22 cellular contexts compared by ENCODE assay signal in genomic region chr4:83361416-83362196, GRCh38. TPM values are rescaled to one million over a fixed set of nuclear protein-coding genes. Genes with fewer than 3 reads are reported as not detected.
DNase-seq lines count a peak whose midpoint lies in the region; ATAC-seq, FAIRE-seq and TF ChIP-seq lines count a peak whose summit lies in the region.
"Had no signal": no experiment of that assay in that cellular context is flagged by ENCODE, and none has a peak within 500 bp of the region (broad histone marks: within the 10 kb centered on the region; RNA-seq: fewer than 3 reads in every experiment).

No MANE protein-coding gene starts in this region.

- H3K4me2 ChIP-seq in OCI-LY3 (ENCODE audit: low read length) (no peak overlapping the region), K562 (ENCODE audit: insufficient read depth, low read length) (no peak overlapping the region)
- H3K4me2 ChIP-seq: hepatocyte had no signal

- H4K20me1 ChIP-seq in OCI-LY3 (ENCODE audit: insufficient read depth, low read length), result no peaks in the 10 kb centered on the region
- H4K20me1 ChIP-seq in K562 (replicated peaks; ENCODE audit: control insufficient read depth, insufficient read depth, low read length), result no peaks in the 10 kb centered on the region

- H3K4me1 ChIP-seq in HAP-1 (peaks cover 44% of the 10 kb centered on the region), OCI-LY3 (ENCODE audit: low read length) (peaks cover 14% of the 10 kb centered on the region), K562 (replicated peaks in 1 of 2; ENCODE audit: control insufficient read depth in 2 of 2, insufficient read depth in 2 of 2, low read length in 2 of 2) (peaks cover 0 to 11% of the 10 kb centered on the region in 2 experiments; a peak in 2 of 5 replicates), psoas muscle (peaks cover 23% of the 10 kb centered on the region)
- H3K4me1 ChIP-seq: colonic mucosa had no signal

- H3K36me3 ChIP-seq in HAP-1 (replicated peaks) (no peaks in the 10 kb centered on the region), OCI-LY3 (replicated peaks; ENCODE audit: low read depth, low read length) (no peaks in the 10 kb centered on the region), K562 (ENCODE audit: control insufficient read depth, insufficient read depth, low read length) (no peaks in the 10 kb centered on the region), psoas muscle (ENCODE audit: insufficient read depth in 1 of 2, low read depth in 1 of 2) (no peaks in the 10 kb centered on the region)
- H3K36me3 ChIP-seq: brain microvascular endothelial cell, colonic mucosa, stomach, upper lobe of left lung had no signal

- TF ChIP-seq POLR2A in K562 (conservative IDR thresholded peaks at IDR 0.05), result no peak

- H2AFZ ChIP-seq in OCI-LY3 (ENCODE audit: low read depth, low read length), result peak overlapping the region; percentile 75; the same call in 1 of the 2 replicates
- H2AFZ ChIP-seq in K562 (ENCODE audit: low read depth, low read length), result peak overlapping the region; percentile 60; the same call in 1 of the 2 replicates
- H2AFZ ChIP-seq: hepatocyte had no signal

- no TSS peak for BruUV-seq in K562 (replicated peaks; lab: Mats Ljungman, UMichigan)

- CTCF ChIA-PET in K562 (lab: Yijun Ruan, JAX; ENCODE audit: low intra/inter-chr PET ratio), result interaction anchor here (1.4 kb wide), 1 partner anchor 278 kb away, joined by 4 read pairs; no protein-coding TSS in a partner anchor

- H3K27ac Mint-ChIP-seq in nephron progenitor cell, result peak overlapping the region; percentile 44
- H3K27ac Mint-ChIP-seq: activated B cell treated with CpG ODN at 0.5 μM for 24 hours; activated CD8-positive, alpha-beta T cell treated with anti-CD3 and anti-CD28 coated beads, Interleukin-2, amount 10 ng/mL, durations not matched to agents 7 days and 5 days; activated naive CD4-positive, alpha-beta T cell treated with anti-CD3 and anti-CD28 coated beads, Interleukin-2, amount 50 U/mL, for 24 hours; natural killer cell treated with Interleukin-12 subunit alpha and Interleukin-12 subunit beta and Interleukin-15 and Interleukin-18, amount 100 ng/mL, for 72 hours had no signal

- H3K9me1 ChIP-seq in K562 (ENCODE audit: control insufficient read depth, insufficient read depth, low read length), result no peaks in the 10 kb centered on the region

- H3K27me3 ChIP-seq in HAP-1 (ENCODE audit: low read depth) (no peaks in the 10 kb centered on the region), OCI-LY3 (ENCODE audit: low read depth, low read length) (no peaks in the 10 kb centered on the region), K562 (ENCODE audit: control insufficient read depth in 2 of 2, insufficient read depth in 2 of 2, low read length in 2 of 2) (peaks cover 0 to 10% of the 10 kb centered on the region in 2 experiments; a peak in 4 of 5 replicates), psoas muscle (ENCODE audit: insufficient read depth in 3 of 3, low read length in 2 of 3) (no peaks in the 10 kb centered on the region)
- H3K27me3 ChIP-seq: brain microvascular endothelial cell, colonic mucosa, hepatocyte, stomach, upper lobe of left lung had no signal

- H3K36me3 Mint-ChIP-seq in nephron progenitor cell (ENCODE audit: low read depth), result no peaks in the 10 kb centered on the region
- H3K36me3 Mint-ChIP-seq: activated naive CD4-positive, alpha-beta T cell treated with anti-CD3 and anti-CD28 coated beads, Interleukin-2, amount 50 U/mL, for 24 hours; natural killer cell treated with Interleukin-12 subunit alpha and Interleukin-12 subunit beta and Interleukin-15 and Interleukin-18, amount 100 ng/mL, for 72 hours had no signal

- peak; percentile 31; the same call in 1 of the 3 replicates for ATAC-seq in K562
- no peak for ATAC-seq in psoas muscle
- ATAC-seq: activated T-cell treated with anti-CD3 and anti-CD28 coated beads, Interleukin-2, amount 50 U/mL, for 4 hours; natural killer cell treated with Interleukin-12 subunit alpha and Interleukin-12 subunit beta and Interleukin-15 and Interleukin-18, amount 100 ng/mL, for 72 hours had no signal

- H3K79me2 ChIP-seq in OCI-LY3 (ENCODE audit: low read length) (no peaks in the 10 kb centered on the region), K562 (ENCODE audit: control insufficient read depth, insufficient read depth, low read length) (no peaks in the 10 kb centered on the region)
- H3K79me2 ChIP-seq: hepatocyte had no signal

- H3K9me3 ChIP-seq in HAP-1, result no peaks in the 10 kb centered on the region
- no peaks in the 10 kb centered on the region for H3K9me3 ChIP-seq in OCI-LY3 (ENCODE audit: insufficient read depth, low read length)
- H3K9me3 ChIP-seq in K562 (replicated peaks; ENCODE audit: control insufficient read depth, insufficient read depth, low read depth, low read length), result no peaks in the 10 kb centered on the region
- no peaks in the 10 kb centered on the region for H3K9me3 ChIP-seq in psoas muscle
- H3K9me3 ChIP-seq: colonic mucosa, stomach, upper lobe of left lung had no signal

- TF ChIP-seq CTCF in OCI-LY3 (IDR thresholded peaks at IDR 0.05; ENCODE audit: low read depth, low read length) (no peak), K562 (IDR thresholded peaks at IDR 0.05 in 2 of 3, conservative IDR thresholded peaks at IDR 0.05 in 1 of 3; ENCODE audit: insufficient read depth in 2 of 3, low read depth in 1 of 3, low read length in 3 of 3) (no peak), nephron progenitor cell (IDR thresholded peaks at IDR 0.05) (no peak), psoas muscle (IDR thresholded peaks at IDR 0.05) (no peak)

- no peak for TF ChIP-seq RAD21 in K562 (CRISPR knock-in tag; conservative IDR thresholded peaks at IDR 0.05 in 1 of 2, IDR thresholded peaks at IDR 0.05 in 1 of 2)

- peaks cover 6% of the 10 kb centered on the region for H3K27me3 Mint-ChIP-seq in nephron progenitor cell (ENCODE audit: low read depth, poor library complexity)
- H3K27me3 Mint-ChIP-seq: activated B cell treated with CpG ODN at 0.5 μM for 24 hours had no signal

- no peak overlapping the region for H3K4me3 Mint-ChIP-seq in nephron progenitor cell
- H3K4me3 Mint-ChIP-seq: activated B cell treated with CpG ODN at 0.5 μM for 24 hours; activated CD8-positive, alpha-beta T cell treated with anti-CD3 and anti-CD28 coated beads, Interleukin-2, amount 10 ng/mL, durations not matched to agents 7 days and 5 days; activated naive CD4-positive, alpha-beta T cell treated with anti-CD3 and anti-CD28 coated beads, Interleukin-2, amount 50 U/mL, for 24 hours; activated T-cell treated with anti-CD3 and anti-CD28 coated beads, Interleukin-2, amount 50 U/mL, for 4 hours; natural killer cell treated with Interleukin-12 subunit alpha and Interleukin-12 subunit beta and Interleukin-15 and Interleukin-18, amount 100 ng/mL, for 72 hours had no signal

- WGBS in K562 (ENCODE audit: insufficient coverage, low coverage, missing lambda C conversion rate), result 43% methylated on average over 7 of the region's 7 CpGs
- WGBS in psoas muscle, 3 donors, result 76 to 89% (median 87%) methylated on average over 7 of the region's 7 CpGs

- no peaks in the 10 kb centered on the region for H3K9me3 Mint-ChIP-seq in nephron progenitor cell
- H3K9me3 Mint-ChIP-seq: activated B cell treated with CpG ODN at 0.5 μM for 24 hours; activated naive CD4-positive, alpha-beta T cell treated with anti-CD3 and anti-CD28 coated beads, Interleukin-2, amount 50 U/mL, for 24 hours; activated T-cell treated with anti-CD3 and anti-CD28 coated beads, Interleukin-2, amount 50 U/mL, for 4 hours; natural killer cell treated with Interleukin-12 subunit alpha and Interleukin-12 subunit beta and Interleukin-15 and Interleukin-18, amount 100 ng/mL, for 72 hours had no signal

- TF ChIP-seq EP300 in K562 (IDR thresholded peaks at IDR 0.05; ENCODE audit: low read length), result no peak

- H3K27ac ChIP-seq in OCI-LY3 (ENCODE audit: low read length) (no peak overlapping the region), K562 (ENCODE audit: extremely low read depth, low read depth, low read length) (no peak overlapping the region), psoas muscle (no peak overlapping the region)
- H3K27ac ChIP-seq: brain microvascular endothelial cell, colonic mucosa, hepatocyte, stomach, upper lobe of left lung had no signal

- peak; percentile 87 to 100 for DNase-seq in HAP-1 (ENCODE audit: low spot score in 2 of 2)
- peak in 1 of 4 experiments; percentile 44 for DNase-seq in K562 (ENCODE audit: extremely low read depth in 1 of 4, low spot score in 3 of 4)
- no peak for DNase-seq in nephron progenitor cell
- no peak for DNase-seq in psoas muscle
- no peak for DNase-seq in T-helper 9 cell
- no peak for DNase-seq in DMS114 treated with DMSO at 0.1 percent for 48 hours (lab: John Stamatoyannopoulos, UW; ENCODE audit: unreplicated experiment)
- DNase-seq: activated B cell treated with CpG ODN at 0.5 μM for 24 hours; activated CD8-positive, alpha-beta T cell treated with anti-CD3 and anti-CD28 coated beads, Interleukin-2, amount 10 ng/mL, durations not matched to agents 7 days and 5 days; activated T-cell treated with anti-CD3 and anti-CD28 coated beads, Interleukin-2, amount 50 U/mL, for 4 hours; colonic mucosa; GDM1; NCI-H2029; NCI-H446 treated with DMSO at 0.1 percent for 48 hours; posterior cingulate gyrus; stimulated activated CD4-positive, alpha-beta T cell treated with anti-CD3 and anti-CD28 coated beads, Interleukin-4, amount 100 ng/mL, for 1 hour; stomach; upper lobe of left lung had no signal

- FAIRE-seq in K562 (lab: Jason Lieb, UNC), result no peak

- in situ Hi-C loops in HAP-1 (cut with MboI; ENCODE audit: low sequenced_read_pairs), result no loop called here
- in situ Hi-C loops in K562 (cut with MboI), result no loop called here

- H3K4me1 Mint-ChIP-seq in nephron progenitor cell, result peaks cover 16% of the 10 kb centered on the region
- H3K4me1 Mint-ChIP-seq: activated B cell treated with CpG ODN at 0.5 μM for 24 hours had no signal

- intact Hi-C loops in K562 (cut with micrococcal nuclease) (loop anchor here (2.0 to 5.0 kb wide), 3 partner anchors 93 to 279 kb away; partner anchors contain the start of gene HELQ), psoas muscle (cut with DNase I) (no loop called here)

- POLR2A ChIA-PET in K562 (lab: Yijun Ruan, JAX), result no interaction called here

- H3K4me3 ChIP-seq in HAP-1 (no peak overlapping the region), OCI-LY3 (ENCODE audit: low read length) (no peak overlapping the region), K562 (no peak overlapping the region), psoas muscle (no peak overlapping the region)
- H3K4me3 ChIP-seq: colonic mucosa, hepatocyte, stomach, upper lobe of left lung had no signal

- H3K9ac ChIP-seq in OCI-LY3 (ENCODE audit: low read length), result no peak overlapping the region
- no peak overlapping the region for H3K9ac ChIP-seq in K562 (ENCODE audit: insufficient read depth in 1 of 2, low read depth in 2 of 2, low read length in 2 of 2)

RNA-seq across cellular contexts. Expression of gene HPSE, which starts 27.0 kb away (rescaled TPM):
- 0.46 TPM in 1 of 2 replicates, not detected in the other for total RNA-seq in K562 (2011; cell fraction: chromatin; rRNA removed; ENCODE audit: low replicate concordance)
- 0.26 and 0.33 TPM in 2 replicates for total RNA-seq in K562 (2011; cell fraction: nucleolus; rRNA removed)
- 0.15 and 0.61 TPM in 2 replicates for total RNA-seq in K562 (2011; cell fraction: nucleoplasm; rRNA removed)
- total RNA-seq in K562 (2014; rRNA removed) (0.04 and 0.14 TPM in 2 replicates), K562 (2014; rRNA removed; fragmentation: Illumina TruSeq; extraction: Trizol) (0.15 and 0.26 TPM in 2 replicates), K562 (2015; rRNA removed; fragmentation: Illumina TruSeq; extraction: Trizol) (0.15 TPM in 1 of 2 replicates, not detected in the other), K562 (2021) (0.20 and 0.22 TPM in 2 replicates), psoas muscle (under 1 TPM; 0.34 to 0.64 (median 0.43) TPM)
- polyA plus RNA-seq in K562 (2011; rRNA removed) (0.14 and 0.42 TPM in 2 replicates), K562 (2014; fragmentation: Illumina TruSeq; extraction: Trizol) (0.06 and 0.08 TPM in 2 replicates), K562 (2014; fragmentation: Nextera tagmentation; extraction: Ambion mirVana) (under 1 TPM; 0.01 to 0.04 TPM), K562 (2014; rRNA removed) (0.29 TPM in 1 of 2 replicates, not detected in the other), psoas muscle (under 1 TPM; 0.06 to 0.13 (median 0.08) TPM)
- 0.07 and 0.12 TPM in 2 replicates for polyA plus RNA-seq in K562 (2011; cell fraction: cytosol; rRNA removed)
- polyA plus RNA-seq in K562 (2011; cell fraction: nucleus; rRNA removed), result 0.15 and 0.31 TPM in 2 replicates
- 0.05 and 0.29 TPM in 2 replicates for polyA plus RNA-seq in K562 (2012)
- polyA minus RNA-seq in K562 (2011; rRNA and poly(A)+ RNA removed), result 0.27 and 0.81 TPM in 2 replicates
- 0.57 TPM in 1 of 2 replicates, not detected in the other for polyA minus RNA-seq in K562 (2011; cell fraction: cytosol; rRNA and poly(A)+ RNA removed)
- under 0.01 and 0.11 TPM in 2 replicates for polyA minus RNA-seq in K562 (2011; cell fraction: nucleus; rRNA and poly(A)+ RNA removed)

Comparison
In these comparisons a context has a peak if more than half of its experiments do, and no peak if none do; other contexts are left out.
1. DNase-seq: peak in HAP-1 (2 of 2); none in nephron progenitor cell (single experiment), psoas muscle (0 of 2), T-helper 9 cell (single experiment) and DMS114 treated with DMSO at 0.1 percent for 48 hours (single experiment).